1 cellular context compared by ENCODE assay signal in the genomic region with DNA sequence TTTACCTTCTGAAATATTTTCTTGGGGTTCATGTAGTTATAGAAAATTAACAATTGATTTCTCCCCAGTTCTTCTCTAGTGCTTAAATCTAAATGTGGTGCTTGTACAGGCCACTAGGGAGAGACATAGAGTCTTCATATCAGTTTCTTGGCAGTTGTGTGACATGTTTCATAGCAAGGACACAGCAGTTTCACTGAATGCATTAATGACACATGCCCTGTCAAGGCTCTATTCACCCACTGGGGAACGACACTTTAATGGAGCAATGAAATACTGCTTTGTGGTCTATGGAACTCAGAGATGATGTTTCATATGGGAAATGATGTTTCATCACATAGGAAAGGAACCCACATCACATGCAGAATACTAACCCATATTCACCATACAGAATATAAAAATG.
TF ChIP-seq lines count a peak whose summit lies in the region.

No MANE protein-coding gene starts in this region.

TF ChIP-seq in SK-N-SH, 30 proteins besides CTCF, POLR2A, EP300 and RAD21 (continued from another document):
- TF ChIP-seq GABPA (IDR thresholded peaks at IDR 0.05; ENCODE audit: low read depth) = no peak
- peak; percentile 88; the same call in 1 of the 2 replicates for TF ChIP-seq SIN3A (IDR thresholded peaks at IDR 0.05; ENCODE audit: borderline replicate concordance, low read depth, low read length)
- no peak for TF ChIP-seq TEAD4 (IDR thresholded peaks at IDR 0.05; ENCODE audit: borderline replicate concordance, insufficient read depth)
- TF ChIP-seq, protein P1, sequence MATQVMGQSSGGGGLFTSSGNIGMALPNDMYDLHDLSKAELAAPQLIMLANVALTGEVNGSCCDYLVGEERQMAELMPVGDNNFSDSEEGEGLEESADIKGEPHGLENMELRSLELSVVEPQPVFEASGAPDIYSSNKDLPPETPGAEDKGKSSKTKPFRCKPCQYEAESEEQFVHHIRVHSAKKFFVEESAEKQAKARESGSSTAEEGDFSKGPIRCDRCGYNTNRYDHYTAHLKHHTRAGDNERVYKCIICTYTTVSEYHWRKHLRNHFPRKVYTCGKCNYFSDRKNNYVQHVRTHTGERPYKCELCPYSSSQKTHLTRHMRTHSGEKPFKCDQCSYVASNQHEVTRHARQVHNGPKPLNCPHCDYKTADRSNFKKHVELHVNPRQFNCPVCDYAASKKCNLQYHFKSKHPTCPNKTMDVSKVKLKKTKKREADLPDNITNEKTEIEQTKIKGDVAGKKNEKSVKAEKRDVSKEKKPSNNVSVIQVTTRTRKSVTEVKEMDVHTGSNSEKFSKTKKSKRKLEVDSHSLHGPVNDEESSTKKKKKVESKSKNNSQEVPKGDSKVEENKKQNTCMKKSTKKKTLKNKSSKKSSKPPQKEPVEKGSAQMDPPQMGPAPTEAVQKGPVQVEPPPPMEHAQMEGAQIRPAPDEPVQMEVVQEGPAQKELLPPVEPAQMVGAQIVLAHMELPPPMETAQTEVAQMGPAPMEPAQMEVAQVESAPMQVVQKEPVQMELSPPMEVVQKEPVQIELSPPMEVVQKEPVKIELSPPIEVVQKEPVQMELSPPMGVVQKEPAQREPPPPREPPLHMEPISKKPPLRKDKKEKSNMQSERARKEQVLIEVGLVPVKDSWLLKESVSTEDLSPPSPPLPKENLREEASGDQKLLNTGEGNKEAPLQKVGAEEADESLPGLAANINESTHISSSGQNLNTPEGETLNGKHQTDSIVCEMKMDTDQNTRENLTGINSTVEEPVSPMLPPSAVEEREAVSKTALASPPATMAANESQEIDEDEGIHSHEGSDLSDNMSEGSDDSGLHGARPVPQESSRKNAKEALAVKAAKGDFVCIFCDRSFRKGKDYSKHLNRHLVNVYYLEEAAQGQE (IDR thresholded peaks at IDR 0.05; ENCODE audit: low read depth, low read length) = 0 out of 2 replicates have a peak, but pooled peaks have one; percentile 30
- TF ChIP-seq NRF1 (IDR thresholded peaks at IDR 0.05; ENCODE audit: low read depth, low read length) = no peak
- no peak for TF ChIP-seq RCOR1 (IDR thresholded peaks at IDR 0.05; ENCODE audit: low read length)
- TF ChIP-seq ELF1 (IDR thresholded peaks at IDR 0.05) = no peak
- no peak for TF ChIP-seq FOXJ3 (CRISPR knock-in tag; IDR thresholded peaks at IDR 0.05)
- no peak for TF ChIP-seq FOXM1 (IDR thresholded peaks at IDR 0.05; ENCODE audit: low read depth)
- no peak for TF ChIP-seq RFX5 (IDR thresholded peaks at IDR 0.05; ENCODE audit: low read length)
- peak; percentile 52 for TF ChIP-seq SMC3 (IDR thresholded peaks at IDR 0.05; ENCODE audit: low read depth, low read length)
- no peak for TF ChIP-seq MXI1 (IDR thresholded peaks at IDR 0.05; ENCODE audit: low read depth, low read length)
- TF ChIP-seq TCF12 (IDR thresholded peaks at IDR 0.05) = peak; percentile 46
- TF ChIP-seq CHD2 (IDR thresholded peaks at IDR 0.05; ENCODE audit: low read length, partially characterized antibody) = no peak
- peak; percentile 55; the same call in 1 of the 2 replicates for TF ChIP-seq NFIC (IDR thresholded peaks at IDR 0.05; ENCODE audit: borderline replicate concordance)
- TF ChIP-seq RXRA (IDR thresholded peaks at IDR 0.05; ENCODE audit: borderline replicate concordance, low read depth) = no peak
